Comparison of ENCODE assay signal across 10 cellular contexts in genomic region chr3:83928391-83928790, GRCh38.
DNase-seq lines count a peak whose midpoint lies in the region; ATAC-seq and TF ChIP-seq lines count a peak whose summit lies in the region.
"Had no signal": no experiment of that assay in that cellular context is flagged by ENCODE, and none has a peak within 500 bp of the region (broad histone marks: within the 10 kb centered on the region; RNA-seq: fewer than 3 reads in every experiment).

No MANE protein-coding gene starts in this region.

- H3K27ac Mint-ChIP-seq in endothelial cell (ENCODE audit: unreplicated experiment) = peak overlapping the region; percentile 36
- no peak overlapping the region for H3K27ac Mint-ChIP-seq in activated naive CD8-positive, alpha-beta T cell treated with anti-CD3 and anti-CD28 coated beads for 36 hours

- WGBS in body of pancreas, 2 donors = 40 to 50% methylated on average over 3 of the region's 3 CpGs

- no peak overlapping the region for H3K4me3 Mint-ChIP-seq in endothelial cell (ENCODE audit: unreplicated experiment)
- H3K4me3 Mint-ChIP-seq in activated naive CD8-positive, alpha-beta T cell treated with anti-CD3 and anti-CD28 coated beads for 36 hours = no peak overlapping the region

- H3K27me3 Mint-ChIP-seq in endothelial cell (ENCODE audit: unreplicated experiment) = peaks cover 4% of the 10 kb centered on the region
- H3K27me3 Mint-ChIP-seq in activated naive CD8-positive, alpha-beta T cell treated with anti-CD3 and anti-CD28 coated beads for 36 hours = no peaks in the 10 kb centered on the region

- DNase-seq in NCI-H526 treated with DMSO at 0.1 percent for 48 hours (lab: John Stamatoyannopoulos, UW) (peak; percentile 1), endothelial cell (ENCODE audit: low spot score) (peak; percentile 8), NCI-H748 treated with DMSO at 0.1 percent for 48 hours (lab: John Stamatoyannopoulos, UW) (no peak), body of pancreas (no peak)
- no peak for DNase-seq in activated naive CD8-positive, alpha-beta T cell treated with anti-CD3 and anti-CD28 coated beads for 36 hours
- DNase-seq: NCI-H1930 had no signal

- H3K36me3 ChIP-seq in body of pancreas (replicated peaks in 1 of 2; ENCODE audit: insufficient read depth in 1 of 2, low read depth in 2 of 2) = no peaks in the 10 kb centered on the region
- H3K36me3 ChIP-seq: adrenal gland had no signal

- intact Hi-C loops in body of pancreas (cut with DNase I) = no loop called here

- H3K4me3 ChIP-seq in body of pancreas = no peak overlapping the region
- H3K4me3 ChIP-seq: adrenal gland had no signal

- no peaks in the 10 kb centered on the region for H3K27me3 ChIP-seq in body of pancreas
- H3K27me3 ChIP-seq: adrenal gland had no signal

- TF ChIP-seq CTCF in C4-2B (conservative IDR thresholded peaks at IDR 0.05) = peak; percentile 60
- peak; percentile 44 for TF ChIP-seq CTCF in endothelial cell (IDR thresholded peaks at IDR 0.05; ENCODE audit: unreplicated experiment)
- TF ChIP-seq CTCF in body of pancreas (IDR thresholded peaks at IDR 0.05) = no peak

- H3K9me3 Mint-ChIP-seq in endothelial cell (ENCODE audit: unreplicated experiment) = peaks cover 6% of the 10 kb centered on the region
- H3K9me3 Mint-ChIP-seq in activated naive CD8-positive, alpha-beta T cell treated with anti-CD3 and anti-CD28 coated beads for 36 hours = peaks cover 26% of the 10 kb centered on the region

- no peaks in the 10 kb centered on the region for H3K4me1 Mint-ChIP-seq in endothelial cell (ENCODE audit: unreplicated experiment)
- H3K4me1 Mint-ChIP-seq in activated naive CD8-positive, alpha-beta T cell treated with anti-CD3 and anti-CD28 coated beads for 36 hours = no peaks in the 10 kb centered on the region

- H3K9me3 ChIP-seq in body of pancreas = peaks cover 0 to 27% (median 0%) of the 10 kb centered on the region in 3 donors

- H3K27ac ChIP-seq in C4-2B = no peak overlapping the region
- no peak overlapping the region for H3K27ac ChIP-seq in body of pancreas
- H3K27ac ChIP-seq: adrenal gland had no signal

- TF ChIP-seq POLR2A in body of pancreas (IDR thresholded peaks at IDR 0.05) = no peak

- peaks cover 8% of the 10 kb centered on the region for H3K36me3 Mint-ChIP-seq in endothelial cell (ENCODE audit: low read depth, unreplicated experiment)
- no peaks in the 10 kb centered on the region for H3K36me3 Mint-ChIP-seq in activated naive CD8-positive, alpha-beta T cell treated with anti-CD3 and anti-CD28 coated beads for 36 hours

- ATAC-seq in GM19351 (IDR thresholded peaks at IDR 0.05; ENCODE audit: unreplicated experiment) (peak; percentile 69), HG03135 (IDR thresholded peaks at IDR 0.05; ENCODE audit: unreplicated experiment) (no peak), body of pancreas (no peak)

- H3K4me1 ChIP-seq in body of pancreas = no peaks in the 10 kb centered on the region
- H3K4me1 ChIP-seq: adrenal gland had no signal

Comparison
In these comparisons a context has a peak if more than half of its experiments do, and no peak if none do; other contexts are left out.
1. CTCF ChIP-seq: peak in C4-2B (single experiment) and endothelial cell (single experiment); none in body of pancreas (0 of 7).
2. DNase-seq: peak in NCI-H526 treated with DMSO at 0.1 percent for 48 hours (single experiment) and endothelial cell (single experiment); none in NCI-H748 treated with DMSO at 0.1 percent for 48 hours (single experiment), activated naive CD8-positive, alpha-beta T cell treated with anti-CD3 and anti-CD28 coated beads for 36 hours (single experiment) and body of pancreas (0 of 4).